In the genomic region with DNA sequence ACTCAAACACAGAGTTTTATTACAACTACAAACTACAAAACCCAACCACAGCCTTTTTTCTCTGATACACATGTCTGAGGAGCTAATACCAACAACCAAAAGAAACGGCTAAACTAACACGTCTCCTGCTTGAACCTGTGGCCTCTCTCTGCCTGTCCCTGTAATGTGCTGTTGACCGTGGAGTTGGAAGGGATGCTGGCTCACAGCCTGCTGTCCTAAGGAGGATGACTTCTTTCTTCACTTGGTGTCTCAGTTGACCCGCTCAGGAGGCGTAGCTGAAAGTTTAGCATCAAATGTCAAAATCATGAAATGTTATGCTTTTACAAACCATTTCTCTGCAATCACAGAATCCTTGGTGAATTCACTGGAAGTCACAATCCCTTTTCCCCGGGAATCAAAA, we compare ENCODE assay signal across 20 cellular contexts.
DNase-seq lines count a peak whose midpoint lies in the region; ATAC-seq and TF ChIP-seq lines count a peak whose summit lies in the region.
"Had no signal": no experiment of that assay in that cellular context is flagged by ENCODE, and none has a peak within 500 bp of the region (broad histone marks: within the 10 kb centered on the region; RNA-seq: fewer than 3 reads in every experiment).

No MANE protein-coding gene starts in this region.

- H2AFZ ChIP-seq in osteoblast (ENCODE audit: low read length): peak overlapping the region; percentile 37

- no peaks in the 10 kb centered on the region for H3K9me3 Mint-ChIP-seq in endodermal cell
- H3K9me3 Mint-ChIP-seq in activated T-helper 1 cell treated with anti-CD3 and anti-CD28 coated beads, Interleukin-12 subunit alpha, Interleukin-12 subunit beta, Interleukin-2, Interleukin-4 antibody, amounts not matched to agents 30 ng/mL and 10 ng/mL and 1 ng/mL, durations not matched to agents 14 hours and 24 hours and 36 hours: no peaks in the 10 kb centered on the region
- H3K9me3 Mint-ChIP-seq: T-cell had no signal

- H3K4me2 ChIP-seq in osteoblast (ENCODE audit: insufficient read depth, low read length): peak overlapping the region; percentile 75

- H4K20me1 ChIP-seq in osteoblast (ENCODE audit: insufficient read depth, low read length): no peaks in the 10 kb centered on the region

- no peak overlapping the region for H3K4me3 Mint-ChIP-seq in endodermal cell
- no peak overlapping the region for H3K4me3 Mint-ChIP-seq in activated T-helper 1 cell treated with anti-CD3 and anti-CD28 coated beads, Interleukin-12 subunit alpha, Interleukin-12 subunit beta, Interleukin-2, Interleukin-4 antibody, amounts not matched to agents 30 ng/mL and 10 ng/mL and 1 ng/mL, durations not matched to agents 14 hours and 24 hours and 36 hours

- no peaks in the 10 kb centered on the region for H3K36me3 Mint-ChIP-seq in endodermal cell (ENCODE audit: low read depth)
- H3K36me3 Mint-ChIP-seq in activated T-helper 1 cell treated with anti-CD3 and anti-CD28 coated beads, Interleukin-12 subunit alpha, Interleukin-12 subunit beta, Interleukin-2, Interleukin-4 antibody, amounts not matched to agents 30 ng/mL and 10 ng/mL and 1 ng/mL, durations not matched to agents 14 hours and 24 hours and 36 hours (ENCODE audit: low read depth): no peaks in the 10 kb centered on the region
- H3K36me3 Mint-ChIP-seq: T-cell had no signal

- no peak overlapping the region for H3K4me3 ChIP-seq in endodermal cell (ENCODE audit: low read length)
- H3K4me3 ChIP-seq in osteoblast (ENCODE audit: insufficient read depth, low read length): no peak overlapping the region
- H3K4me3 ChIP-seq in thyroid gland (replicated peaks in 1 of 3): no peak overlapping the region

- no peak for TF ChIP-seq POLR2A in thyroid gland (IDR thresholded peaks at IDR 0.05)

- TF ChIP-seq CTCF in endodermal cell (conservative IDR thresholded peaks at IDR 0.05): no peak
- no peak for TF ChIP-seq CTCF in osteoblast (IDR thresholded peaks at IDR 0.05; ENCODE audit: extremely low read depth, low read depth, low read length)
- no peak for TF ChIP-seq CTCF in thyroid gland (IDR thresholded peaks at IDR 0.05)

- H3K4me1 Mint-ChIP-seq in endodermal cell: peaks cover 24% of the 10 kb centered on the region
- no peaks in the 10 kb centered on the region for H3K4me1 Mint-ChIP-seq in activated T-helper 1 cell treated with anti-CD3 and anti-CD28 coated beads, Interleukin-12 subunit alpha, Interleukin-12 subunit beta, Interleukin-2, Interleukin-4 antibody, amounts not matched to agents 30 ng/mL and 10 ng/mL and 1 ng/mL, durations not matched to agents 14 hours and 24 hours and 36 hours (ENCODE audit: low read depth)

- peak overlapping the region; percentile 71 for H3K27ac ChIP-seq in endodermal cell (ENCODE audit: low read depth, low read length)
- peak overlapping the region; percentile 66 for H3K27ac ChIP-seq in osteoblast (ENCODE audit: low read depth, low read length)
- H3K27ac ChIP-seq in thyroid gland: peak overlapping the region; percentile 50 to 68 (median 62)
- H3K27ac ChIP-seq: coronary artery had no signal

- intact Hi-C loops in thyroid gland (cut with DNase I): no loop called here
- intact Hi-C loops in activated T-helper 1 cell treated with anti-CD3 and anti-CD28 coated beads, Interleukin-12 subunit alpha, Interleukin-12 subunit beta, Interleukin-2, Interleukin-4 antibody, amounts not matched to agents 30 ng/mL and 10 ng/mL and 1 ng/mL, durations not matched to agents 14 hours and 24 hours and 36 hours (cut with micrococcal nuclease): no loop called here

- no peak for DNase-seq in endodermal cell
- DNase-seq in iris pigment epithelial cell (ENCODE audit: low read depth): peak; percentile 22
- no peak for DNase-seq in osteoblast (ENCODE audit: insufficient read length, low spot score, missing footprints)
- peak; percentile 54 to 62 for DNase-seq in thyroid gland
- DNase-seq in islet precursor cell: no peak
- no peak for DNase-seq in activated T-helper 1 cell treated with anti-CD3 and anti-CD28 coated beads, Interleukin-12 subunit alpha, Interleukin-12 subunit beta, Interleukin-2, Interleukin-4 antibody, amounts not matched to agents 30 ng/mL and 10 ng/mL and 1 ng/mL, durations not matched to agents 14 hours and 24 hours and 36 hours (ENCODE audit: low spot score)
- DNase-seq: activated CD4-positive, alpha-beta T cell treated with anti-CD3 and anti-CD28 coated beads, Interleukin-2, amount 50 U/mL, for 1 hour; activated naive CD4-positive, alpha-beta T cell treated with anti-CD3 and anti-CD28 coated beads, Interleukin-2, amount 50 U/mL, for 16 hours; activated T-cell treated with anti-CD3 and anti-CD28 coated beads for 4 hours; AML-193; COR-L47; EL; mammary epithelial cell; NCI-H2029 treated with DMSO at 0.1 percent for 48 hours; NCI-H446 treated with DMSO at 0.1 percent for 48 hours; stimulated activated CD4-positive, alpha-beta T cell treated with anti-CD3 and anti-CD28 coated beads, Interleukin-2, amount 100 ng/mL, for 24 hours; T-cell had no signal

- H3K36me3 ChIP-seq in endodermal cell (ENCODE audit: control insufficient read depth, insufficient read depth, low read length) (no peaks in the 10 kb centered on the region), osteoblast (ENCODE audit: insufficient read depth, low read length) (no peaks in the 10 kb centered on the region), thyroid gland (no peaks in the 10 kb centered on the region)

- no peaks in the 10 kb centered on the region for H3K79me2 ChIP-seq in osteoblast (ENCODE audit: insufficient read depth, low read length)

- H3K4me1 ChIP-seq in endodermal cell (ENCODE audit: control insufficient read depth, insufficient read depth, low read length) (peaks cover 5% of the 10 kb centered on the region), osteoblast (ENCODE audit: insufficient read depth, low read length) (peaks cover 29% of the 10 kb centered on the region), thyroid gland (peaks cover 0 to 21% of the 10 kb centered on the region in 2 donors)

- H3K9me3 ChIP-seq in endodermal cell (ENCODE audit: control insufficient read depth, low read length): no peaks in the 10 kb centered on the region
- no peaks in the 10 kb centered on the region for H3K9me3 ChIP-seq in osteoblast (ENCODE audit: low read depth, low read length)
- H3K9me3 ChIP-seq in thyroid gland: no peaks in the 10 kb centered on the region

- H3K9ac ChIP-seq in endodermal cell (ENCODE audit: extremely low read depth, low read length, poor library complexity, severe bottlenecking): no peak overlapping the region

- H3K27me3 Mint-ChIP-seq in endodermal cell (ENCODE audit: insufficient read depth): peaks cover 2% of the 10 kb centered on the region
- peaks cover 35% of the 10 kb centered on the region for H3K27me3 Mint-ChIP-seq in activated T-helper 1 cell treated with anti-CD3 and anti-CD28 coated beads, Interleukin-12 subunit alpha, Interleukin-12 subunit beta, Interleukin-2, Interleukin-4 antibody, amounts not matched to agents 30 ng/mL and 10 ng/mL and 1 ng/mL, durations not matched to agents 14 hours and 24 hours and 36 hours (ENCODE audit: insufficient read depth)

- H3K27me3 ChIP-seq in endodermal cell (ENCODE audit: control insufficient read depth, insufficient read depth, low read length, poor library complexity, severe bottlenecking): no peaks in the 10 kb centered on the region
- H3K27me3 ChIP-seq in osteoblast (ENCODE audit: insufficient read depth, low read length): no peaks in the 10 kb centered on the region
- no peaks in the 10 kb centered on the region for H3K27me3 ChIP-seq in thyroid gland

- 94 to 97% methylated on average over 5 to 6 of the region's 6 CpGs for whole genome bisulfite sequencing in endodermal cell (ENCODE audit: insufficient coverage in 1 of 2, insufficient read length in 1 of 2), 2 experiments
- WGBS in thyroid gland, 2 donors: 18 to 29% methylated on average over 6 of the region's 6 CpGs

- no peak overlapping the region for H3K27ac Mint-ChIP-seq in endodermal cell
- no peak overlapping the region for H3K27ac Mint-ChIP-seq in activated T-helper 1 cell treated with anti-CD3 and anti-CD28 coated beads, Interleukin-12 subunit alpha, Interleukin-12 subunit beta, Interleukin-2, Interleukin-4 antibody, amounts not matched to agents 30 ng/mL and 10 ng/mL and 1 ng/mL, durations not matched to agents 14 hours and 24 hours and 36 hours
- H3K27ac Mint-ChIP-seq: T-cell had no signal

- ATAC-seq in HG02678 (IDR thresholded peaks at IDR 0.05; ENCODE audit: unreplicated experiment) (no peak), HG03457 (IDR thresholded peaks at IDR 0.05; ENCODE audit: unreplicated experiment) (no peak)
- ATAC-seq: T-cell had no signal

Comparison
In these comparisons a context has a peak if more than half of its experiments do, and no peak if none do; other contexts are left out.
1. DNase-seq: peak in iris pigment epithelial cell (single experiment) and thyroid gland (2 of 2); none in endodermal cell (single experiment), osteoblast (single experiment), islet precursor cell (single experiment) and activated T-helper 1 cell treated with anti-CD3 and anti-CD28 coated beads, Interleukin-12 subunit alpha, Interleukin-12 subunit beta, Interleukin-2, Interleukin-4 antibody, amounts not matched to agents 30 ng/mL and 10 ng/mL and 1 ng/mL, durations not matched to agents 14 hours and 24 hours and 36 hours (single experiment).
2. Peak in every context shown above with its lines, with median percentiles within 50 percentile points of each other: H3K27ac ChIP-seq.